In the genomic region with DNA sequence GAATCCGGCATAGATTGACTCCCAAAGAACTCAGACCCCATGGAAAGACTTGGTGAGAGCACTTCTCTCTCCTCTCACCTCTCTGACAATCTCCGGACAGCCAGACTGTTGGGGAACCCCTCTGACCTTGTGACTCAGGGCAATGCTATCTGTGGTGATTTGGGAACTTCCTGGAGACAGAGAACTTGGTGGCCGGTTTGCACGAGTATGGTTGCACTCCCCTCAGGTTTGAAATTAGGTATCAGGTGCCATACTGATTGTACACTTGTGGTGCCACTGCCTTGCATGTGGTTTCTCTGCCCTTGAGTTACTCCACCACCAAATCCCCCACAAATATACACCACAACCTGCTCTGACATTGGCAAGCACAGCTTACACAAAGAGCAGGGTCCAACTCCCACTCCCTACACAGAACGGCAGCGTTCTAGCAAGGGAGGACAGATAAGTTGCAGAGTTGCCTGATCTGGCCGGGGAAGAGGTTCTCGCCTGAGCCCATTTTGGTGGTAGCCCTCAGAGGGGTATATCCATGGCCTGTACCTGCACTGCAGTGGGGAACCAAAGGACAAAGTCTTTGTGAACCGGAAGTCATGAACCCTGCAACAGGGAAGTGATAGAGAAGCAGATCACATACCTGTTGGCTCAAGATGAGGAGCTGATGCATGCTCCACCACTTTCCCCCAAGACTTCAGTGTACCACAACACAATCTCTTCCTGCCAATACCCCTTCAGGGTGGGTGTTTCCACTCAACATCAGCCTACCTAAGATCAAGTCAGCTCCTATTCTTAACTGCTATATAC, we compare ENCODE assay signal across 10 cellular contexts.
DNase-seq lines count a peak whose midpoint lies in the region; ATAC-seq lines count a peak whose summit lies in the region.
"Had no signal": no experiment of that assay in that cellular context is flagged by ENCODE, and none has a peak within 500 bp of the region (broad histone marks: within the 10 kb centered on the region; RNA-seq: fewer than 3 reads in every experiment).

No MANE protein-coding gene starts in this region.

- H3K36me3 Mint-ChIP-seq in stimulated activated effector memory CD8-positive, alpha-beta T cell treated with anti-CD3 and anti-CD28 coated beads, Interleukin-12 subunit alpha, Interleukin-12 subunit beta, amount 100 ng/mL, for 72 hours, result no peaks in the 10 kb centered on the region

- peaks cover 5% of the 10 kb centered on the region for H3K9me3 Mint-ChIP-seq in stimulated activated effector memory CD8-positive, alpha-beta T cell treated with anti-CD3 and anti-CD28 coated beads, Interleukin-12 subunit alpha, Interleukin-12 subunit beta, amount 100 ng/mL, for 72 hours

- no peak overlapping the region for H3K27ac Mint-ChIP-seq in stimulated activated effector memory CD8-positive, alpha-beta T cell treated with anti-CD3 and anti-CD28 coated beads, Interleukin-12 subunit alpha, Interleukin-12 subunit beta, amount 100 ng/mL, for 72 hours

- ATAC-seq in GM19025 (IDR thresholded peaks at IDR 0.05; ENCODE audit: low read depth, unreplicated experiment), result peak; percentile 66
- ATAC-seq in HG02759 (IDR thresholded peaks at IDR 0.05; ENCODE audit: unreplicated experiment), result peak; percentile 58
- ATAC-seq in stimulated activated effector memory CD8-positive, alpha-beta T cell treated with anti-CD3 and anti-CD28 coated beads, Interleukin-12 subunit alpha, Interleukin-12 subunit beta, amount 100 ng/mL, for 72 hours, result peak; percentile 31
- ATAC-seq in GM19395 (IDR thresholded peaks at IDR 0.05; ENCODE audit: unreplicated experiment), result no peak

- H3K4me3 Mint-ChIP-seq in stimulated activated effector memory CD8-positive, alpha-beta T cell treated with anti-CD3 and anti-CD28 coated beads, Interleukin-12 subunit alpha, Interleukin-12 subunit beta, amount 100 ng/mL, for 72 hours, result no peak overlapping the region

- DNase-seq in M059J (ENCODE audit: low read depth) (peak; percentile 7), 8988T (no peak), anterior cingulate cortex (lab: John Stamatoyannopoulos, UW) (no peak)
- no peak for DNase-seq in stimulated activated effector memory CD8-positive, alpha-beta T cell treated with anti-CD3 and anti-CD28 coated beads, Interleukin-12 subunit alpha, Interleukin-12 subunit beta, amount 100 ng/mL, for 72 hours (ENCODE audit: low spot score in 2 of 2)
- DNase-seq: amygdala, NCI-H2171, T-helper 9 cell had no signal

- H3K4me1 Mint-ChIP-seq in stimulated activated effector memory CD8-positive, alpha-beta T cell treated with anti-CD3 and anti-CD28 coated beads, Interleukin-12 subunit alpha, Interleukin-12 subunit beta, amount 100 ng/mL, for 72 hours, result no peaks in the 10 kb centered on the region
